2 cellular contexts compared by ENCODE assay signal in genomic region chr20:32333181-32333987, GRCh38.
A peak's percentile ranks its signal among the peaks of the same experiment; 100 is the strongest.
TF ChIP-seq lines count a peak whose summit lies in the region.

No MANE protein-coding gene starts in this region.

TF ChIP-seq in GM12878, 131 proteins besides CTCF, POLR2A, EP300 and RAD21 (continues in another document):
- TF ChIP-seq BCL3 (IDR thresholded peaks at IDR 0.05; ENCODE audit: borderline replicate concordance, insufficient read depth, low read depth, low read length, poor library complexity, severe bottlenecking) (peak; percentile 31), MTA2 (IDR thresholded peaks at IDR 0.05; ENCODE audit: low read depth) (0 out of 2 replicates have a peak, but pooled peaks have one; percentile 11), SRF (IDR thresholded peaks at IDR 0.05; ENCODE audit: low read depth in 2 of 2, low read length in 2 of 2) (no peak), GABPA (IDR thresholded peaks at IDR 0.05; ENCODE audit: low read depth) (peak; percentile 39; the same call in 1 of the 2 replicates), ZBED1 (IDR thresholded peaks at IDR 0.05; ENCODE audit: borderline replicate concordance) (peak; percentile 76; the same call in 1 of the 2 replicates), MYB (IDR thresholded peaks at IDR 0.05; ENCODE audit: borderline replicate concordance, low read depth, low read length) (no peak), PKNOX1 (IDR thresholded peaks at IDR 0.05) (peak; percentile 68), JUNB (IDR thresholded peaks at IDR 0.05) (peak; percentile 82), BHLHE40 (IDR thresholded peaks at IDR 0.05; ENCODE audit: borderline replicate concordance in 1 of 2, low read depth in 2 of 2, low read length in 1 of 2) (peak; percentile 75 to 89), NR2F1 (conservative IDR thresholded peaks at IDR 0.05) (no peak), HDAC6 (IDR thresholded peaks at IDR 0.05; ENCODE audit: unreplicated experiment) (no peak), ZNF384 (IDR thresholded peaks at IDR 0.05; ENCODE audit: borderline replicate concordance, low read depth, low read length) (peak; percentile 32; the same call in 1 of the 2 replicates), SKIL (IDR thresholded peaks at IDR 0.05; ENCODE audit: low read depth, poor library complexity, severe bottlenecking) (peak; percentile 74), CEBPB (IDR thresholded peaks at IDR 0.05; ENCODE audit: borderline replicate concordance in 1 of 2, low read depth in 2 of 2, low read length in 2 of 2) (peak in 1 of 2 experiments; percentile 64; a peak in 1 of 4 replicates), IRF4 (IDR thresholded peaks at IDR 0.05; ENCODE audit: low read depth, low read length) (0 out of 2 replicates have a peak, but pooled peaks have one; percentile 21), ATF7 (IDR thresholded peaks at IDR 0.05; ENCODE audit: low read depth) (0 out of 2 replicates have a peak, but pooled peaks have one; percentile 16), IKZF1 (conservative IDR thresholded peaks at IDR 0.05) (peak; percentile 56; the same call in 1 of the 2 replicates), SMAD1 (IDR thresholded peaks at IDR 0.05; ENCODE audit: low read depth, partially characterized antibody) (no peak), ATF2 (IDR thresholded peaks at IDR 0.05; ENCODE audit: low read length) (peak; percentile 86), PML (IDR thresholded peaks at IDR 0.05; ENCODE audit: low read length) (0 out of 2 replicates have a peak, but pooled peaks have one; percentile 55), NKRF (conservative IDR thresholded peaks at IDR 0.05) (no peak)

TF ChIP-seq in WTC11, 78 proteins besides CTCF, POLR2A, EP300 and RAD21 (continued from another document):
- no peak for TF ChIP-seq ATF6 (CRISPR knock-in tag; IDR thresholded peaks at IDR 0.05)
- TF ChIP-seq ETV6 (CRISPR knock-in tag; IDR thresholded peaks at IDR 0.05) = no peak
- no peak for TF ChIP-seq ZNF317 (CRISPR knock-in tag; IDR thresholded peaks at IDR 0.05; ENCODE audit: borderline replicate concordance, low read depth)
- no peak for TF ChIP-seq JUN (CRISPR knock-in tag; IDR thresholded peaks at IDR 0.05)
- TF ChIP-seq ZNF138 (CRISPR knock-in tag; conservative IDR thresholded peaks at IDR 0.05) = no peak
- no peak for TF ChIP-seq EMX1 (CRISPR knock-in tag; IDR thresholded peaks at IDR 0.05)
- no peak for TF ChIP-seq E2F1 (CRISPR knock-in tag; IDR thresholded peaks at IDR 0.05)
- no peak for TF ChIP-seq ATF2 (CRISPR knock-in tag; IDR thresholded peaks at IDR 0.05; ENCODE audit: borderline replicate concordance, low read depth)
- no peak for TF ChIP-seq PRDM15 (CRISPR knock-in tag; IDR thresholded peaks at IDR 0.05)
- no peak for TF ChIP-seq CREM (CRISPR knock-in tag; IDR thresholded peaks at IDR 0.05)
- TF ChIP-seq CBFB (CRISPR knock-in tag; IDR thresholded peaks at IDR 0.05; ENCODE audit: low read depth) = no peak
- no peak for TF ChIP-seq USF1 (CRISPR knock-in tag; IDR thresholded peaks at IDR 0.05)
- TF ChIP-seq MXD4 (CRISPR knock-in tag; IDR thresholded peaks at IDR 0.05; ENCODE audit: borderline replicate concordance) = no peak
- no peak for TF ChIP-seq GABPB1 (CRISPR knock-in tag; IDR thresholded peaks at IDR 0.05)
- no peak for TF ChIP-seq SOX15 (CRISPR knock-in tag; IDR thresholded peaks at IDR 0.05)
- no peak for TF ChIP-seq STAT6 (CRISPR knock-in tag; conservative IDR thresholded peaks at IDR 0.05; ENCODE audit: low read depth)
- TF ChIP-seq TEAD1 (CRISPR knock-in tag; IDR thresholded peaks at IDR 0.05) = no peak
- TF ChIP-seq USF2 (CRISPR knock-in tag; IDR thresholded peaks at IDR 0.05) = no peak
TF ChIP-seq in WTC11: peak in this region for 0.
